28 cellular contexts compared by ENCODE assay signal in the genomic region with DNA sequence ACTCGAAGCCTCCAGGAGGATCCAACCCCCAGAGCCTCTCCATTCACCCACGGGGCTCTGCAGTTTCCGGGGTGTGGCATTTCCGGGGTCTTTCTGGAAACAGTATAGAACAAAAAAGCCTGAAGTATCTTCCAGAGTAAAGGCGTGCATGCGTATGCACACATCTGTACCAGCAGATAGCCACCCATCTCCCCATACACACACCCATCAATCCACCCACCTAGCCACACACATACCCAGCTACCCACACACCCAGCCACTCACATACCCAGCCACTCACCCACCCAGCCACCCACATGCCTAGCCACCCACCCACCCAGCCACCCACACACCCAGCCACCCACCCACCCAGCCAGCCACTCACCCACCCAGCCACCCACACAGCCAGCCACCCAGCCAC. TPM values are rescaled to one million over a fixed set of nuclear protein-coding genes. Genes with fewer than 3 reads are reported as not detected.
DNase-seq lines count a peak whose midpoint lies in the region; ATAC-seq, FAIRE-seq and TF ChIP-seq lines count a peak whose summit lies in the region.
"Had no signal": no experiment of that assay in that cellular context is flagged by ENCODE, and none has a peak within 500 bp of the region (broad histone marks: within the 10 kb centered on the region; RNA-seq: fewer than 3 reads in every experiment).

No MANE protein-coding gene starts in this region.

- POLR2A ChIA-PET in HEK293 (lab: Yijun Ruan, JAX), result no interaction called here
- POLR2A ChIA-PET in K562 (lab: Yijun Ruan, JAX), result interaction anchor here (1.2 kb wide), 1 partner anchor 13 kb away, joined by 3 read pairs; no protein-coding TSS in a partner anchor

- no TSS peak for BruUV-seq in K562 (replicated peaks; lab: Mats Ljungman, UMichigan)

- no peak for FAIRE-seq in K562 (lab: Jason Lieb, UNC)
- FAIRE-seq: A204.1, GM12878, GM12892, GM18507, GM19239 had no signal

- H3K4me1 ChIP-seq in BLaER1 treated with 17β-estradiol and CSF1 and Interleukin-3, amounts not matched to agents 10 nM and 100 nM, result peaks cover 8 to 17% (median 14%) of the 10 kb centered on the region in 10 experiments; a peak in 19 of 20 replicates
- H3K4me1 ChIP-seq in HEK293 (ENCODE audit: control insufficient read depth, insufficient read depth, low read length) (no peaks in the 10 kb centered on the region), K562 (replicated peaks in 1 of 2; ENCODE audit: control insufficient read depth in 2 of 2, insufficient read depth in 2 of 2, low read length in 2 of 2) (peaks cover 15 to 26% of the 10 kb centered on the region in 2 experiments; a peak in 4 of 5 replicates)

- 33% methylated on average over 5 of the region's 6 CpGs for WGBS in K562 (ENCODE audit: insufficient coverage, low coverage, missing lambda C conversion rate)

- no peak overlapping the region for H3K4me3 ChIP-seq in BLaER1 treated with 17β-estradiol and CSF1 and Interleukin-3, amounts not matched to agents 10 nM and 100 nM
- H3K4me3 ChIP-seq in HEK293 (ENCODE audit: low read depth, low read length) (no peak overlapping the region), K562 (no peak overlapping the region)
- H3K4me3 ChIP-seq: BLaER1, GM12878 had no signal

- CTCF ChIA-PET in HEK293 (lab: Yijun Ruan, JAX), result no interaction called here
- CTCF ChIA-PET in K562 (lab: Yijun Ruan, JAX; ENCODE audit: low intra/inter-chr PET ratio), result no interaction called here

- no peaks in the 10 kb centered on the region for H3K27me3 ChIP-seq in BLaER1 treated with 17β-estradiol and CSF1 and Interleukin-3, amounts not matched to agents 10 nM and 100 nM
- H3K27me3 ChIP-seq in K562 (ENCODE audit: control insufficient read depth in 2 of 2, insufficient read depth in 2 of 2, low read length in 2 of 2), result peaks cover 4 to 21% of the 10 kb centered on the region in 2 experiments; a peak in 4 of 5 replicates
- H3K27me3 ChIP-seq: BE2C, BLaER1 had no signal

- H3K9me3 ChIP-seq in BLaER1 treated with 17β-estradiol and CSF1 and Interleukin-3, amounts not matched to agents 10 nM and 100 nM (replicated peaks in 1 of 11), result no peaks in the 10 kb centered on the region
- no peaks in the 10 kb centered on the region for H3K9me3 ChIP-seq in HEK293 (ENCODE audit: control insufficient read depth, insufficient read depth, low read depth, low read length)
- H3K9me3 ChIP-seq in K562 (replicated peaks; ENCODE audit: control insufficient read depth, insufficient read depth, low read depth, low read length), result no peaks in the 10 kb centered on the region
- H3K9me3 ChIP-seq: BE2C, BLaER1 had no signal

- no peak for TF ChIP-seq POLR2A in K562 (conservative IDR thresholded peaks at IDR 0.05)

- no peak for TF ChIP-seq EP300 in K562 (IDR thresholded peaks at IDR 0.05; ENCODE audit: low read length)

- no peaks in the 10 kb centered on the region for H3K79me2 ChIP-seq in K562 (ENCODE audit: control insufficient read depth, insufficient read depth, low read length)

- peak overlapping the region in 8 of 11 experiments; percentile 14 to 59 (median 42); a peak in 12 of 22 replicates for H3K4me2 ChIP-seq in BLaER1 treated with 17β-estradiol and CSF1 and Interleukin-3, amounts not matched to agents 10 nM and 100 nM
- H3K4me2 ChIP-seq in K562 (ENCODE audit: insufficient read depth, low read length), result no peak overlapping the region
- H3K4me2 ChIP-seq: BLaER1 had no signal

- peaks cover 3% of the 10 kb centered on the region for H3K9me1 ChIP-seq in K562 (ENCODE audit: control insufficient read depth, insufficient read depth, low read length)

- DNase-seq in K562 (ENCODE audit: extremely low read depth in 1 of 4, low spot score in 3 of 4) (no peak), posterior vena cava (ENCODE audit: low spot score) (no peak)
- DNase-seq: 8988T; ACHN; CD4-positive, alpha-beta T cell; CD8-positive, alpha-beta memory T cell; COR-L47; DMS 273 treated with DMSO at 0.1 percent for 48 hours; DMS153; DMS53; DMS79; DND-41; EL had no signal

- in situ Hi-C loops in K562 (cut with MboI), result no loop called here

- no peak overlapping the region for H3K27ac ChIP-seq in BLaER1 treated with 17β-estradiol and CSF1 and Interleukin-3, amounts not matched to agents 10 nM and 100 nM
- H3K27ac ChIP-seq in HEK293 (ENCODE audit: extremely low read depth, low read depth, low read length) (no peak overlapping the region), K562 (ENCODE audit: extremely low read depth, low read depth, low read length) (no peak overlapping the region)
- H3K27ac ChIP-seq: BLaER1, C4-2B had no signal

- TF ChIP-seq CTCF in HEK293 (tag by site-specific recombination; IDR thresholded peaks at IDR 0.05), result no peak
- TF ChIP-seq CTCF in K562 (IDR thresholded peaks at IDR 0.05 in 2 of 3, conservative IDR thresholded peaks at IDR 0.05 in 1 of 3; ENCODE audit: insufficient read depth in 2 of 3, low read depth in 1 of 3, low read length in 3 of 3), result no peak

- TF ChIP-seq RAD21 in K562 (CRISPR knock-in tag; conservative IDR thresholded peaks at IDR 0.05 in 1 of 2, IDR thresholded peaks at IDR 0.05 in 1 of 2), result no peak

- H3K9ac ChIP-seq in BLaER1 treated with 17β-estradiol and CSF1 and Interleukin-3, amounts not matched to agents 10 nM and 100 nM, result no peak overlapping the region
- H3K9ac ChIP-seq in K562 (ENCODE audit: insufficient read depth in 1 of 2, low read depth in 2 of 2, low read length in 2 of 2), result no peak overlapping the region
- H3K9ac ChIP-seq: BLaER1 had no signal

- no peaks in the 10 kb centered on the region for H3K36me3 ChIP-seq in BLaER1 treated with 17β-estradiol and CSF1 and Interleukin-3, amounts not matched to agents 10 nM and 100 nM
- H3K36me3 ChIP-seq in HEK293 (ENCODE audit: control insufficient read depth in 2 of 2, insufficient read depth in 1 of 2, low read length in 2 of 2) (no peaks in the 10 kb centered on the region), K562 (ENCODE audit: control insufficient read depth, insufficient read depth, low read length) (no peaks in the 10 kb centered on the region)
- H3K36me3 ChIP-seq: BE2C, BLaER1 had no signal

- ATAC-seq in K562, result no peak
- no peak for ATAC-seq in GM19035 (IDR thresholded peaks at IDR 0.05; ENCODE audit: unreplicated experiment)
- ATAC-seq: GM12878 had no signal

- H4K20me1 ChIP-seq in BLaER1 treated with 17β-estradiol and CSF1 and Interleukin-3, amounts not matched to agents 10 nM and 100 nM, result peaks cover 0 to 12% (median 0%) of the 10 kb centered on the region in 11 experiments; a peak in 3 of 22 replicates
- no peaks in the 10 kb centered on the region for H4K20me1 ChIP-seq in K562 (replicated peaks; ENCODE audit: control insufficient read depth, insufficient read depth, low read length)
- H4K20me1 ChIP-seq: BLaER1 had no signal

- intact Hi-C loops in K562 (cut with micrococcal nuclease), result no loop called here
- intact Hi-C loops in posterior vena cava (cut with DNase I), result no loop called here

- peak overlapping the region; percentile 45; the same call in 1 of the 2 replicates for H2AFZ ChIP-seq in K562 (ENCODE audit: low read depth, low read length)

TF ChIP-seq in K562, 482 proteins besides CTCF, POLR2A, EP300 and RAD21 (continues in another document):
- TF ChIP-seq, protein P1, sequence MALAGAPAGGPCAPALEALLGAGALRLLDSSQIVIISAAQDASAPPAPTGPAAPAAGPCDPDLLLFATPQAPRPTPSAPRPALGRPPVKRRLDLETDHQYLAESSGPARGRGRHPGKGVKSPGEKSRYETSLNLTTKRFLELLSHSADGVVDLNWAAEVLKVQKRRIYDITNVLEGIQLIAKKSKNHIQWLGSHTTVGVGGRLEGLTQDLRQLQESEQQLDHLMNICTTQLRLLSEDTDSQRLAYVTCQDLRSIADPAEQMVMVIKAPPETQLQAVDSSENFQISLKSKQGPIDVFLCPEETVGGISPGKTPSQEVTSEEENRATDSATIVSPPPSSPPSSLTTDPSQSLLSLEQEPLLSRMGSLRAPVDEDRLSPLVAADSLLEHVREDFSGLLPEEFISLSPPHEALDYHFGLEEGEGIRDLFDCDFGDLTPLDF (CRISPR knock-in tag; IDR thresholded peaks at IDR 0.05), result no peak

RNA-seq across cellular contexts. Expression of a gene that starts 2.9 kb away (rescaled TPM):
- total RNA-seq in K562 (2011; cell fraction: chromatin; rRNA removed; ENCODE audit: low replicate concordance), result not detected in 2 replicates
- not detected in 2 replicates for total RNA-seq in K562 (2011; cell fraction: nucleolus; rRNA removed)
- not detected in 2 replicates for total RNA-seq in K562 (2011; cell fraction: nucleoplasm; rRNA removed)
- total RNA-seq in K562 (2014; rRNA removed), result 0.04 TPM in 1 of 2 replicates, not detected in the other
- not detected in 2 replicates for total RNA-seq in K562 (2014; rRNA removed; fragmentation: Illumina TruSeq; extraction: Trizol)
- not detected in 2 replicates for total RNA-seq in K562 (2015; rRNA removed; fragmentation: Illumina TruSeq; extraction: Trizol)
- not detected in 2 replicates for total RNA-seq in K562 (2021)
- not detected in 2 replicates for polyA plus RNA-seq in K562 (2011; rRNA removed)
- polyA plus RNA-seq in K562 (2011; cell fraction: cytosol; rRNA removed), result not detected in 2 replicates
- not detected in 2 replicates for polyA plus RNA-seq in K562 (2011; cell fraction: nucleus; rRNA removed)
- polyA plus RNA-seq in K562 (2012), result not detected in 2 replicates
- not detected in 2 replicates for polyA plus RNA-seq in K562 (2014; fragmentation: Illumina TruSeq; extraction: Trizol)
- not detected for polyA plus RNA-seq in K562 (2014; fragmentation: Nextera tagmentation; extraction: Ambion mirVana)
- not detected in 2 replicates for polyA plus RNA-seq in K562 (2014; rRNA removed)
- polyA minus RNA-seq in K562 (2011; rRNA and poly(A)+ RNA removed), result not detected in 2 replicates
- polyA minus RNA-seq in K562 (2011; cell fraction: cytosol; rRNA and poly(A)+ RNA removed), result not detected in 2 replicates
- not detected in 2 replicates for polyA minus RNA-seq in K562 (2011; cell fraction: nucleus; rRNA and poly(A)+ RNA removed)
- not detected for total RNA-seq in posterior vena cava
- total RNA-seq: A673; CD4-positive, alpha-beta T cell; CD8-positive, alpha-beta memory T cell; Daoy; G401; GM12878 had no signal
- polyA plus RNA-seq: AG04450; CD8-positive, alpha-beta memory T cell; GM12878 had no signal

RNA-seq across cellular contexts. Expression of a gene that starts 23.4 kb away (rescaled TPM):
- total RNA-seq in K562 (2011; cell fraction: chromatin; rRNA removed; ENCODE audit: low replicate concordance), result 49.8 and 107 TPM in 2 replicates
- total RNA-seq in K562 (2011; cell fraction: nucleolus; rRNA removed), result 84.0 and 88.4 TPM in 2 replicates
- total RNA-seq in K562 (2011; cell fraction: nucleoplasm; rRNA removed), result 50.5 and 57.9 TPM in 2 replicates
- total RNA-seq in K562 (2014; rRNA removed), result 86.9 and 125 TPM in 2 replicates
- 32.6 and 32.8 TPM in 2 replicates for total RNA-seq in K562 (2014; rRNA removed; fragmentation: Illumina TruSeq; extraction: Trizol)
- 50.8 and 55.3 TPM in 2 replicates for total RNA-seq in K562 (2015; rRNA removed; fragmentation: Illumina TruSeq; extraction: Trizol)
- total RNA-seq in K562 (2021), result 215 and 218 TPM in 2 replicates
- polyA plus RNA-seq in K562 (2011; rRNA removed), result 28.9 and 29.6 TPM in 2 replicates
- polyA plus RNA-seq in K562 (2011; cell fraction: cytosol; rRNA removed), result 29.6 and 67.6 TPM in 2 replicates
- polyA plus RNA-seq in K562 (2011; cell fraction: nucleus; rRNA removed), result 108 and 210 TPM in 2 replicates
- polyA plus RNA-seq in K562 (2012), result 126 and 159 TPM in 2 replicates
- polyA plus RNA-seq in K562 (2014; fragmentation: Illumina TruSeq; extraction: Trizol), result 74.6 and 129 TPM in 2 replicates
- 10 to 100 TPM in 1 of 2 experiments, 1 to 10 TPM in 1; 8.5 to 11.6 TPM for polyA plus RNA-seq in K562 (2014; fragmentation: Nextera tagmentation; extraction: Ambion mirVana)
- 113 and 118 TPM in 2 replicates for polyA plus RNA-seq in K562 (2014; rRNA removed)
- 12.2 and 21.4 TPM in 2 replicates for polyA minus RNA-seq in K562 (2011; rRNA and poly(A)+ RNA removed)
- 57.2 and 76.2 TPM in 2 replicates for polyA minus RNA-seq in K562 (2011; cell fraction: cytosol; rRNA and poly(A)+ RNA removed)
- 42.5 and 50.0 TPM in 2 replicates for polyA minus RNA-seq in K562 (2011; cell fraction: nucleus; rRNA and poly(A)+ RNA removed)
- 10 to 100 TPM; 11.6 to 11.9 TPM for total RNA-seq in posterior vena cava
- total RNA-seq: CD8-positive, alpha-beta memory T cell had no signal
- polyA plus RNA-seq: CD8-positive, alpha-beta memory T cell; GM12878 had no signal
